ENCODE assay signal across 24 cellular contexts in genomic region chr11:71309181-71309580, GRCh38. TPM values are rescaled to one million over a fixed set of nuclear protein-coding genes. Genes with fewer than 3 reads are reported as not detected.
DNase-seq lines count a peak whose midpoint lies in the region; ATAC-seq, FAIRE-seq and TF ChIP-seq lines count a peak whose summit lies in the region.
"Had no signal": no experiment of that assay in that cellular context is flagged by ENCODE, and none has a peak within 500 bp of the region (broad histone marks: within the 10 kb centered on the region; RNA-seq: fewer than 3 reads in every experiment).

No MANE protein-coding gene starts in this region.

- no peaks in the 10 kb centered on the region for H3K36me3 Mint-ChIP-seq in naive thymus-derived CD4-positive, alpha-beta T cell
- H3K36me3 Mint-ChIP-seq: CD8-positive, alpha-beta T cell had no signal

- ATAC-seq in sciatic nerve = no peak
- ATAC-seq in naive thymus-derived CD4-positive, alpha-beta T cell = no peak
- ATAC-seq in HG03175 (IDR thresholded peaks at IDR 0.05; ENCODE audit: unreplicated experiment) = no peak
- ATAC-seq in GM21526 (IDR thresholded peaks at IDR 0.05; ENCODE audit: low FRiP score, unreplicated experiment) = no peak
- ATAC-seq: CD8-positive, alpha-beta T cell had no signal

- H3K4me3 Mint-ChIP-seq in naive thymus-derived CD4-positive, alpha-beta T cell = no peak overlapping the region
- H3K4me3 Mint-ChIP-seq: CD8-positive, alpha-beta T cell had no signal

- CTCF ChIA-PET in naive thymus-derived CD4-positive, alpha-beta T cell (lab: Charles Lee) = no interaction called here

- no peak overlapping the region for H3K27ac ChIP-seq in esophagus muscularis mucosa (replicated peaks in 1 of 4)
- no peak overlapping the region for H3K27ac ChIP-seq in naive thymus-derived CD4-positive, alpha-beta T cell (ENCODE audit: low read depth, low read length)
- H3K27ac ChIP-seq: BLaER1 treated with 17β-estradiol and CSF1 and Interleukin-3, amounts not matched to agents 10 nM and 100 nM had no signal

- WGBS in esophagus muscularis mucosa = 88% methylated on average over 7 of the region's 7 CpGs

- TF ChIP-seq POLR2A in esophagus muscularis mucosa (IDR thresholded peaks at IDR 0.05; ENCODE audit: low read depth) = no peak

- no peaks in the 10 kb centered on the region for H3K4me1 Mint-ChIP-seq in naive thymus-derived CD4-positive, alpha-beta T cell

- H3K4me3 ChIP-seq in esophagus muscularis mucosa = no peak overlapping the region
- H3K4me3 ChIP-seq in naive thymus-derived CD4-positive, alpha-beta T cell (ENCODE audit: low read length) = no peak overlapping the region
- H3K4me3 ChIP-seq: BLaER1 treated with 17β-estradiol and CSF1 and Interleukin-3, amounts not matched to agents 10 nM and 100 nM; HAP-1; MG63 had no signal

- intact Hi-C loops in esophagus muscularis mucosa (cut with DNase I) = no loop called here
- intact Hi-C loops in sciatic nerve (cut with DNase I) = no loop called here
- intact Hi-C loops in naive thymus-derived CD4-positive, alpha-beta T cell (cut with micrococcal nuclease) = no loop called here

- H3K27me3 ChIP-seq in esophagus muscularis mucosa = peaks cover 0 to 25% (median 0%) of the 10 kb centered on the region in 4 donors
- H3K27me3 ChIP-seq in naive thymus-derived CD4-positive, alpha-beta T cell (ENCODE audit: control insufficient read depth in 2 of 2, insufficient read depth in 2 of 2, low read length in 2 of 2) = no peaks in the 10 kb centered on the region
- H3K27me3 ChIP-seq: BLaER1 treated with 17β-estradiol and CSF1 and Interleukin-3, amounts not matched to agents 10 nM and 100 nM; MG63 had no signal

- peak; percentile 16 for FAIRE-seq in HTR-8/SVneo (lab: Jason Lieb, UNC)
- FAIRE-seq: GM12891, GM18507 had no signal

- no peaks in the 10 kb centered on the region for H3K9me3 ChIP-seq in esophagus muscularis mucosa
- H3K9me3 ChIP-seq in naive thymus-derived CD4-positive, alpha-beta T cell (ENCODE audit: control insufficient read depth in 2 of 3, low read length in 3 of 3) = no peaks in the 10 kb centered on the region
- H3K9me3 ChIP-seq: HAP-1, MG63, SK-N-SH had no signal

- no peak for TF ChIP-seq EP300 in esophagus muscularis mucosa (IDR thresholded peaks at IDR 0.05)

- TF ChIP-seq CTCF in esophagus muscularis mucosa (IDR thresholded peaks at IDR 0.05) = no peak

- DNase-seq in GM03348 (ENCODE audit: low spot score) (peak; percentile 1), HTR-8/SVneo (ENCODE audit: insufficient read length, low spot score) (no peak), esophagus muscularis mucosa (ENCODE audit: extremely low spot score) (peak; percentile 75), sciatic nerve (ENCODE audit: low spot score) (peak; percentile 5)
- no peak for DNase-seq in activated CD4-positive, CD25-positive, alpha-beta regulatory T cell treated with anti-CD3 and anti-CD28 coated beads, Interleukin-2, amount 50 U/mL, for 72 hours
- no peak for DNase-seq in naive thymus-derived CD4-positive, alpha-beta T cell
- DNase-seq: Calu3, Kasumi-1, MG63, NCI-H1048, NCI-H1436, NCI-H1930, NCI-H446, NCI-H526 treated with DMSO at 0.1 percent for 48 hours, SHP77 treated with DMSO at 0.1 percent for 48 hours, SK-N-SH had no signal

- no peak overlapping the region for H3K27ac Mint-ChIP-seq in naive thymus-derived CD4-positive, alpha-beta T cell
- H3K27ac Mint-ChIP-seq: CD8-positive, alpha-beta T cell had no signal

- peaks cover 0 to 5% (median 0%) of the 10 kb centered on the region in 5 donors for H3K27me3 Mint-ChIP-seq in naive thymus-derived CD4-positive, alpha-beta T cell

- peaks cover 0 to 1% (median 0%) of the 10 kb centered on the region in 11 donors for H3K9me3 Mint-ChIP-seq in naive thymus-derived CD4-positive, alpha-beta T cell
- H3K9me3 Mint-ChIP-seq: CD8-positive, alpha-beta T cell had no signal

- H3K4me1 ChIP-seq in esophagus muscularis mucosa = no peaks in the 10 kb centered on the region
- no peaks in the 10 kb centered on the region for H3K4me1 ChIP-seq in naive thymus-derived CD4-positive, alpha-beta T cell (ENCODE audit: control insufficient read depth in 2 of 2, insufficient read depth in 2 of 2, low read length in 2 of 2)
- H3K4me1 ChIP-seq: BLaER1 treated with 17β-estradiol and CSF1 and Interleukin-3, amounts not matched to agents 10 nM and 100 nM; HAP-1 had no signal

- no peaks in the 10 kb centered on the region for H3K36me3 ChIP-seq in esophagus muscularis mucosa
- no peaks in the 10 kb centered on the region for H3K36me3 ChIP-seq in naive thymus-derived CD4-positive, alpha-beta T cell (ENCODE audit: control insufficient read depth in 2 of 3, insufficient read depth in 3 of 3, low read length in 3 of 3)
- H3K36me3 ChIP-seq: BLaER1 treated with 17β-estradiol and CSF1 and Interleukin-3, amounts not matched to agents 10 nM and 100 nM; HAP-1; MG63 had no signal

- POLR2A ChIA-PET in naive thymus-derived CD4-positive, alpha-beta T cell (lab: Charles Lee) = no interaction called here

RNA-seq across cellular contexts. Expression of gene SHANK2, which starts 56.8 kb away (rescaled TPM):
- total RNA-seq in esophagus muscularis mucosa (10 to 100 TPM; 10.8 to 25.3 (median 15.6) TPM), sciatic nerve (3.7 TPM)
- total RNA-seq in naive thymus-derived CD4-positive, alpha-beta T cell = under 1 TPM in 2 of 5 experiments, not detected in 3; 0.29 to 0.72 TPM
- polyA plus RNA-seq in naive thymus-derived CD4-positive, alpha-beta T cell = not detected
- total RNA-seq: CD8-positive, alpha-beta T cell; OCI-LY7 had no signal

Comparison
In these comparisons a context has a peak if more than half of its experiments do, and no peak if none do; other contexts are left out.
1. DNase-seq: peak in GM03348 (single experiment), esophagus muscularis mucosa (single experiment) and sciatic nerve (single experiment); none in HTR-8/SVneo (single experiment), activated CD4-positive, CD25-positive, alpha-beta regulatory T cell treated with anti-CD3 and anti-CD28 coated beads, Interleukin-2, amount 50 U/mL, for 72 hours (single experiment) and naive thymus-derived CD4-positive, alpha-beta T cell (0 of 9).